ENCODE assay signal across 19 cellular contexts in genomic region chr3:111519193-111519592, GRCh38. TPM values are rescaled to one million over a fixed set of nuclear protein-coding genes. Genes with fewer than 3 reads are reported as not detected.
DNase-seq lines count a peak whose midpoint lies in the region; ATAC-seq and TF ChIP-seq lines count a peak whose summit lies in the region.
"Had no signal": no experiment of that assay in that cellular context is flagged by ENCODE, and none has a peak within 500 bp of the region (broad histone marks: within the 10 kb centered on the region; RNA-seq: fewer than 3 reads in every experiment).

No MANE protein-coding gene starts in this region.

- H3K79me2 ChIP-seq in neural progenitor cell (ENCODE audit: low read depth) = no peaks in the 10 kb centered on the region

- H3K4me3 Mint-ChIP-seq in neural progenitor cell = no peak overlapping the region
- H3K4me3 Mint-ChIP-seq in activated CD4-positive, alpha-beta memory T cell treated with anti-CD3 and anti-CD28 coated beads, Interleukin-2, amount 10 ng/mL, durations not matched to agents 7 days and 5 days = no peak overlapping the region
- H3K4me3 Mint-ChIP-seq: CD8-positive, alpha-beta memory T cell had no signal

- POLR2A ChIA-PET in activated CD4-positive, alpha-beta memory T cell treated with anti-CD3 and anti-CD28 coated beads, Interleukin-2, amount 10 ng/mL, durations not matched to agents 7 days and 5 days (lab: Charles Lee) = no interaction called here

- H3K4me1 ChIP-seq in neural progenitor cell = peaks cover 10% of the 10 kb centered on the region
- H3K4me1 ChIP-seq: BE2C, SJCRH30 had no signal

- peak; percentile 17 for DNase-seq in DMS 273 (lab: John Stamatoyannopoulos, UW; ENCODE audit: unreplicated experiment)
- no peak for DNase-seq in DMS 273 treated with DMSO at 0.1 percent for 48 hours (lab: John Stamatoyannopoulos, UW)
- peak; percentile 97 to 99 for DNase-seq in NCI-H524 (lab: John Stamatoyannopoulos, UW)
- DNase-seq in neural progenitor cell (ENCODE audit: low spot score) = peak; percentile 12
- no peak for DNase-seq in putamen (ENCODE audit: low spot score)
- no peak for DNase-seq in activated CD4-positive, alpha-beta memory T cell treated with anti-CD3 and anti-CD28 coated beads, Interleukin-2, amount 10 ng/mL, durations not matched to agents 7 days and 5 days
- DNase-seq: BE2C; CD8-positive, alpha-beta memory T cell; EL; MM.1S; NCI-H1105 treated with DMSO at 0.1 percent for 48 hours; NCI-H2029; NCI-H226; NCI-H526 treated with DMSO at 0.1 percent for 48 hours had no signal

- no peak overlapping the region for H3K4me3 ChIP-seq in neural progenitor cell
- H3K4me3 ChIP-seq: SJCRH30 had no signal

- ATAC-seq in GM19455 (IDR thresholded peaks at IDR 0.05; ENCODE audit: unreplicated experiment) = no peak
- ATAC-seq in HG03442 (IDR thresholded peaks at IDR 0.05; ENCODE audit: unreplicated experiment) = no peak

- no peak overlapping the region for H3K27ac ChIP-seq in neural progenitor cell
- H3K27ac ChIP-seq: 22Rv1, RWPE1, SJCRH30 had no signal

- no peak overlapping the region for H2AFZ ChIP-seq in neural progenitor cell (replicated peaks)

- H3K27me3 Mint-ChIP-seq in neural progenitor cell (ENCODE audit: insufficient read depth, low read depth) = peaks cover 6% of the 10 kb centered on the region
- no peaks in the 10 kb centered on the region for H3K27me3 Mint-ChIP-seq in activated CD4-positive, alpha-beta memory T cell treated with anti-CD3 and anti-CD28 coated beads, Interleukin-2, amount 10 ng/mL, durations not matched to agents 7 days and 5 days

- H3F3A ChIP-seq in neural progenitor cell (ENCODE audit: low read depth) = no peaks in the 10 kb centered on the region

- H3K9ac ChIP-seq in neural progenitor cell = no peak overlapping the region

- no peak overlapping the region for H3K27ac Mint-ChIP-seq in neural progenitor cell
- no peak overlapping the region for H3K27ac Mint-ChIP-seq in activated CD4-positive, alpha-beta memory T cell treated with anti-CD3 and anti-CD28 coated beads, Interleukin-2, amount 10 ng/mL, durations not matched to agents 7 days and 5 days

- no peak for TF ChIP-seq CTCF in neural progenitor cell (IDR thresholded peaks at IDR 0.05)

- H3K36me3 Mint-ChIP-seq in neural progenitor cell = no peaks in the 10 kb centered on the region
- no peaks in the 10 kb centered on the region for H3K36me3 Mint-ChIP-seq in activated CD4-positive, alpha-beta memory T cell treated with anti-CD3 and anti-CD28 coated beads, Interleukin-2, amount 10 ng/mL, durations not matched to agents 7 days and 5 days (ENCODE audit: low read depth)
- H3K36me3 Mint-ChIP-seq: CD8-positive, alpha-beta memory T cell had no signal

- no peaks in the 10 kb centered on the region for H3K36me3 ChIP-seq in neural progenitor cell
- H3K36me3 ChIP-seq: BE2C, SJCRH30 had no signal

- CTCF ChIA-PET in activated CD4-positive, alpha-beta memory T cell treated with anti-CD3 and anti-CD28 coated beads, Interleukin-2, amount 10 ng/mL, durations not matched to agents 7 days and 5 days (lab: Charles Lee) = no interaction called here

- peak overlapping the region; percentile 17 for H3K4me2 ChIP-seq in neural progenitor cell

- H3K9me3 ChIP-seq in neural progenitor cell (ENCODE audit: low read depth) = no peaks in the 10 kb centered on the region
- H3K9me3 ChIP-seq: BE2C, SJCRH30 had no signal

- peaks cover 2% of the 10 kb centered on the region for H3K9me3 Mint-ChIP-seq in neural progenitor cell
- no peaks in the 10 kb centered on the region for H3K9me3 Mint-ChIP-seq in activated CD4-positive, alpha-beta memory T cell treated with anti-CD3 and anti-CD28 coated beads, Interleukin-2, amount 10 ng/mL, durations not matched to agents 7 days and 5 days

- no peaks in the 10 kb centered on the region for H3K27me3 ChIP-seq in neural progenitor cell

- peaks cover 20% of the 10 kb centered on the region for H3K4me1 Mint-ChIP-seq in neural progenitor cell
- H3K4me1 Mint-ChIP-seq in activated CD4-positive, alpha-beta memory T cell treated with anti-CD3 and anti-CD28 coated beads, Interleukin-2, amount 10 ng/mL, durations not matched to agents 7 days and 5 days = no peaks in the 10 kb centered on the region
- H3K4me1 Mint-ChIP-seq: CD8-positive, alpha-beta memory T cell had no signal

- H4K20me1 ChIP-seq in neural progenitor cell (ENCODE audit: low read depth) = no peaks in the 10 kb centered on the region

RNA-seq across cellular contexts. Expression of gene CD96, which starts 22.8 kb away (rescaled TPM):
- not detected in 2 replicates for total RNA-seq in neural progenitor cell (ENCODE audit: low replicate concordance)
- 100 to 1,000 TPM; 323 to 338 TPM for total RNA-seq in activated CD4-positive, alpha-beta memory T cell treated with anti-CD3 and anti-CD28 coated beads, Interleukin-2, amount 10 ng/mL, durations not matched to agents 7 days and 5 days

Comparison
In these comparisons a context has a peak if more than half of its experiments do, and no peak if none do; other contexts are left out.
1. DNase-seq: peak in DMS 273 (single experiment), NCI-H524 (2 of 2) and neural progenitor cell (single experiment); none in DMS 273 treated with DMSO at 0.1 percent for 48 hours (single experiment), putamen (single experiment) and activated CD4-positive, alpha-beta memory T cell treated with anti-CD3 and anti-CD28 coated beads, Interleukin-2, amount 10 ng/mL, durations not matched to agents 7 days and 5 days (single experiment).
2. RNA of gene CD96, which starts 22.8 kb away (total RNA-seq): 323 to 338 TPM in activated CD4-positive, alpha-beta memory T cell treated with anti-CD3 and anti-CD28 coated beads, Interleukin-2, amount 10 ng/mL, durations not matched to agents 7 days and 5 days; not detected in neural progenitor cell; every median in the first group is over 100 times any median in the second.